5 cellular contexts compared by ENCODE assay signal in the genomic region with DNA sequence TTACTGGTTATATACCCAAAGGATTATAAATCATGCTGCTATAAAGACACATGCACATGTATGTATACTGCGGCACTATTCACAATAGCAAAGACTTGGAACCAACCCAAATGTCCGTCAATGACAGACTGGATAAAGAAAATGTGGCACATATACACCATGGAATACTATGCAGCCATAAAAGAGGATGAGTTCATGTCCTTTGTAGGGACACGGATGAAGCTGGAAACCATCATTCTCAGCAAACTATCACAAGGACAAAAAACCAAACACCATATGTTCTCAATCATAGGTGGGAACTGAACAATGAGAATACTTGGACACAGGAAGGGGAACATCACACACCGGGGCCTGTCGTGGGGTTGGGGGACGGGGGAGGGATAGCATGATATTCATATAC.
DNase-seq lines count a peak whose midpoint lies in the region; TF ChIP-seq lines count a peak whose summit lies in the region.
"Not testable (repeated sequence)": the region's sequence is repeated elsewhere in the genome, so short reads cannot be mapped to it uniquely, and the experiment has no call there.

No MANE protein-coding gene starts in this region.

- not testable (repeated sequence) for BruUV-seq in Calu3 (replicated peaks; lab: Mats Ljungman, UMichigan)

- H3K4me1 Mint-ChIP-seq in Calu3 (ENCODE audit: low read depth, unreplicated experiment) = peaks cover 28% of the 10 kb centered on the region
- peaks cover 15% of the 10 kb centered on the region for H3K4me1 Mint-ChIP-seq in endodermal cell

- H2AFZ ChIP-seq in ACC112 (ENCODE audit: low read length, unreplicated experiment) = not testable (repeated sequence)

- H3K27ac Mint-ChIP-seq in Calu3 (ENCODE audit: unreplicated experiment) = peak overlapping the region; percentile 42
- H3K27ac Mint-ChIP-seq in endodermal cell = not testable (repeated sequence)

- not testable (repeated sequence) for H3K9ac ChIP-seq in endodermal cell (ENCODE audit: extremely low read depth, low read length, poor library complexity, severe bottlenecking)

- H3K4me3 ChIP-seq in ACC112 (ENCODE audit: low read depth, low read length); HEK293 (ENCODE audit: low read depth, low read length); brain microvascular endothelial cell (ENCODE audit: low read depth, low read length): not testable (repeated sequence)
- H3K4me3 ChIP-seq in endodermal cell (ENCODE audit: low read length) = peak overlapping the region; percentile 32

- not testable (repeated sequence) for H3K36me3 Mint-ChIP-seq in Calu3 (ENCODE audit: insufficient read depth, unreplicated experiment)
- H3K36me3 Mint-ChIP-seq in endodermal cell (ENCODE audit: low read depth) = peaks cover 37% of the 10 kb centered on the region

- not testable (repeated sequence) for H3K27me3 ChIP-seq in ACC112 (ENCODE audit: insufficient read depth, low read length); brain microvascular endothelial cell (replicated peaks); endodermal cell (ENCODE audit: control insufficient read depth, insufficient read depth, low read length, poor library complexity, severe bottlenecking)

- DNase-seq in Calu3, brain microvascular endothelial cell, endodermal cell: not testable (repeated sequence)

- H3K4me1 ChIP-seq in ACC112 (ENCODE audit: control insufficient read depth, insufficient read depth, low read length, unreplicated experiment); HEK293 (ENCODE audit: control insufficient read depth, insufficient read depth, low read length); endodermal cell (ENCODE audit: control insufficient read depth, insufficient read depth, low read length): not testable (repeated sequence)

- H3K36me3 ChIP-seq in ACC112 (ENCODE audit: insufficient read depth, low read length); HEK293 (ENCODE audit: control insufficient read depth in 2 of 2, insufficient read depth in 1 of 2, low read length in 2 of 2); brain microvascular endothelial cell (replicated peaks): not testable (repeated sequence)
- peaks cover 22% of the 10 kb centered on the region for H3K36me3 ChIP-seq in endodermal cell (ENCODE audit: control insufficient read depth, insufficient read depth, low read length)

- POLR2A ChIA-PET in HEK293 (lab: Yijun Ruan, JAX) = not testable (repeated sequence)

- intact Hi-C loops in Calu3 (cut with micrococcal nuclease; ENCODE audit: unreplicated experiment) = loop anchor here (5.0 kb wide), 2 partner anchors 159 to 561 kb away; no protein-coding TSS in a partner anchor

- not testable (repeated sequence) for H3K9me3 ChIP-seq in HEK293 (ENCODE audit: control insufficient read depth, insufficient read depth, low read depth, low read length)
- peaks cover 55% of the 10 kb centered on the region for H3K9me3 ChIP-seq in endodermal cell (ENCODE audit: control insufficient read depth, low read length)

- in situ Hi-C loops in brain microvascular endothelial cell (cut with HindIII; ENCODE audit: low pct_ligation_motif_present, low sequenced_read_pairs) = not testable (repeated sequence)

- CTCF ChIA-PET in Calu3 (lab: Charles Lee); HEK293 (lab: Yijun Ruan, JAX): not testable (repeated sequence)

- not testable (repeated sequence) for H3K27me3 Mint-ChIP-seq in Calu3 (ENCODE audit: unreplicated experiment); endodermal cell (ENCODE audit: insufficient read depth)

- H3K79me2 ChIP-seq in ACC112 (ENCODE audit: control insufficient read depth, insufficient read depth, low read length, unreplicated experiment) = not testable (repeated sequence)

- not testable (repeated sequence) for H3K4me3 Mint-ChIP-seq in Calu3 (ENCODE audit: low read depth, unreplicated experiment); endodermal cell

- not testable (repeated sequence) for H3K9me3 Mint-ChIP-seq in Calu3 (ENCODE audit: low read depth, unreplicated experiment)
- H3K9me3 Mint-ChIP-seq in endodermal cell = peaks cover 36% of the 10 kb centered on the region

- H3K27ac ChIP-seq in ACC112 (ENCODE audit: low read depth, low read length) (0 out of 2 replicates have a peak overlapping the region, but pooled peaks have one; percentile 7), brain microvascular endothelial cell (peak overlapping the region; percentile 63)
- H3K27ac ChIP-seq in HEK293 (ENCODE audit: extremely low read depth, low read depth, low read length); endodermal cell (ENCODE audit: low read depth, low read length): not testable (repeated sequence)

- WGBS in endodermal cell (ENCODE audit: insufficient coverage in 1 of 2, insufficient read length in 1 of 2), 2 experiments = 98% methylated on average over 6 of the region's 6 CpGs; no CpG with 5 or more reads in 1 of the 2 experiments

- not testable (repeated sequence) for TF ChIP-seq CTCF in Calu3 (IDR thresholded peaks at IDR 0.05; ENCODE audit: unreplicated experiment); HEK293 (tag by site-specific recombination; IDR thresholded peaks at IDR 0.05); brain microvascular endothelial cell (IDR thresholded peaks at IDR 0.05; ENCODE audit: low read depth, low read length, missing control alignments); endodermal cell (conservative IDR thresholded peaks at IDR 0.05)

TF ChIP-seq in HEK293, 187 proteins besides CTCF, POLR2A, EP300 and RAD21:
- peak; percentile 78 for TF ChIP-seq ZNF146 (tag by site-specific recombination; IDR thresholded peaks at IDR 0.05)
- 0 out of 2 replicates have a peak, but pooled peaks have one; percentile 54 for TF ChIP-seq ZNF202 (tag by site-specific recombination; IDR thresholded peaks at IDR 0.05; ENCODE audit: borderline replicate concordance)
